Comparison of ENCODE assay signal across 22 cellular contexts in genomic region chr16:65657556-65657955, GRCh38.
"Had no signal": no experiment of that assay in that cellular context is flagged by ENCODE, and none has a peak within 500 bp of the region (broad histone marks: within the 10 kb centered on the region; RNA-seq: fewer than 3 reads in every experiment).

No MANE protein-coding gene starts in this region.

- ATAC-seq: activated T-cell treated with anti-CD3 and anti-CD28 coated beads, Interleukin-2, amount 50 U/mL, for 72 hours; gastrocnemius medialis; mucosa of descending colon; stimulated activated naive B cell treated with anti-CD40 and anti-IgM and Interleukin-4, amounts not matched to agents 10 μg/mL and 1 μg/mL and 100 μg/mL, for 72 hours had no signal

- DNase-seq: activated CD4-positive, alpha-beta memory T cell treated with anti-CD3 and anti-CD28 coated beads for 36 hours; activated CD4-positive, alpha-beta T cell treated with anti-CD3 and anti-CD28 coated beads for 4 hours; activated CD4-positive, CD25-positive, alpha-beta regulatory T cell; activated effector memory CD4-positive, alpha-beta T cell treated with anti-CD3 and anti-CD28 coated beads, Interleukin-2, amount 50 U/mL, for 16 hours; activated naive CD4-positive, alpha-beta T cell treated with anti-CD3 and anti-CD28 coated beads, Interleukin-2, amount 10 ng/mL, durations not matched to agents 7 days and 5 days; activated T-cell treated with anti-CD3 and anti-CD28 coated beads, Interleukin-2, amount 50 U/mL, for 72 hours; effector CD4-positive, alpha-beta T cell; esophagus squamous epithelium; gastrocnemius medialis; hippocampal formation; left ventricle myocardium superior; mucosa of descending colon; sigmoid colon; stimulated activated CD4-positive, alpha-beta T cell treated with anti-CD3 and anti-CD28 coated beads, Interleukin-2, amount 100 ng/mL, for 48 hours; stimulated activated CD8-positive, alpha-beta memory T cell treated with anti-CD3 and anti-CD28 coated beads, Interleukin-4, amount 100 ng/mL, for 48 hours; stimulated activated naive B cell treated with anti-CD40 and anti-IgM and Interleukin-4, amounts not matched to agents 10 μg/mL and 1 μg/mL and 100 μg/mL, for 72 hours; T-helper 2 cell; transverse colon had no signal

- H3K36me3 Mint-ChIP-seq: activated CD4-positive, alpha-beta memory T cell treated with anti-CD3 and anti-CD28 coated beads for 36 hours; activated naive CD4-positive, alpha-beta T cell treated with anti-CD3 and anti-CD28 coated beads, Interleukin-2, amount 10 ng/mL, durations not matched to agents 7 days and 5 days; memory B cell; stimulated activated naive B cell treated with anti-CD40 and anti-IgM and Interleukin-4, amounts not matched to agents 10 μg/mL and 1 μg/mL and 100 μg/mL, for 72 hours had no signal

- H3K4me3 ChIP-seq: body of pancreas, esophagus squamous epithelium, gastrocnemius medialis, mucosa of descending colon, sigmoid colon, transverse colon had no signal

- H3K4me3 Mint-ChIP-seq: activated CD4-positive, alpha-beta memory T cell treated with anti-CD3 and anti-CD28 coated beads for 36 hours; activated naive CD4-positive, alpha-beta T cell treated with anti-CD3 and anti-CD28 coated beads, Interleukin-2, amount 10 ng/mL, durations not matched to agents 7 days and 5 days; activated T-cell treated with anti-CD3 and anti-CD28 coated beads, Interleukin-2, amount 50 U/mL, for 72 hours; dendritic cell treated with granulocyte-macrophage colony-stimulating factor and Interleukin-4, amounts not matched to agents 40 ng/mL and 50 ng/mL, for 4 days; memory B cell; stimulated activated naive B cell treated with anti-CD40 and anti-IgM and Interleukin-4, amounts not matched to agents 10 μg/mL and 1 μg/mL and 100 μg/mL, for 72 hours had no signal

- H3K27ac ChIP-seq: body of pancreas, gastrocnemius medialis, sigmoid colon, transverse colon had no signal

- H3K4me1 ChIP-seq: body of pancreas, gastrocnemius medialis, sigmoid colon, transverse colon had no signal

- H3K9me3 Mint-ChIP-seq: activated CD4-positive, alpha-beta memory T cell treated with anti-CD3 and anti-CD28 coated beads for 36 hours; dendritic cell treated with granulocyte-macrophage colony-stimulating factor and Interleukin-4, amounts not matched to agents 40 ng/mL and 50 ng/mL, for 4 days; stimulated activated naive B cell treated with anti-CD40 and anti-IgM and Interleukin-4, amounts not matched to agents 10 μg/mL and 1 μg/mL and 100 μg/mL, for 72 hours had no signal

- H3K4me1 Mint-ChIP-seq: activated naive CD4-positive, alpha-beta T cell treated with anti-CD3 and anti-CD28 coated beads, Interleukin-2, amount 10 ng/mL, durations not matched to agents 7 days and 5 days; memory B cell; stimulated activated naive B cell treated with anti-CD40 and anti-IgM and Interleukin-4, amounts not matched to agents 10 μg/mL and 1 μg/mL and 100 μg/mL, for 72 hours had no signal

- H3K27ac Mint-ChIP-seq: activated CD4-positive, alpha-beta memory T cell treated with anti-CD3 and anti-CD28 coated beads for 36 hours; activated naive CD4-positive, alpha-beta T cell treated with anti-CD3 and anti-CD28 coated beads, Interleukin-2, amount 10 ng/mL, durations not matched to agents 7 days and 5 days; activated T-cell treated with anti-CD3 and anti-CD28 coated beads, Interleukin-2, amount 50 U/mL, for 72 hours; dendritic cell treated with granulocyte-macrophage colony-stimulating factor and Interleukin-4, amounts not matched to agents 40 ng/mL and 50 ng/mL, for 4 days; memory B cell; progenitor cell of endocrine pancreas; stimulated activated naive B cell treated with anti-CD40 and anti-IgM and Interleukin-4, amounts not matched to agents 10 μg/mL and 1 μg/mL and 100 μg/mL, for 72 hours had no signal

- H3K36me3 ChIP-seq: esophagus squamous epithelium, gastrocnemius medialis, sigmoid colon, transverse colon had no signal

- H3K27me3 ChIP-seq: body of pancreas, sigmoid colon, transverse colon had no signal

- H3K27me3 Mint-ChIP-seq: activated CD4-positive, alpha-beta memory T cell treated with anti-CD3 and anti-CD28 coated beads for 36 hours; activated naive CD4-positive, alpha-beta T cell treated with anti-CD3 and anti-CD28 coated beads, Interleukin-2, amount 10 ng/mL, durations not matched to agents 7 days and 5 days had no signal

- H3K9me3 ChIP-seq: body of pancreas, esophagus squamous epithelium, gastrocnemius medialis, mucosa of descending colon, sigmoid colon, transverse colon had no signal
